8 cellular contexts compared by ENCODE assay signal in genomic region chr2:33476793-33477190, GRCh38. TPM values are rescaled to one million over a fixed set of nuclear protein-coding genes. Genes with fewer than 3 reads are reported as not detected.
DNase-seq lines count a peak whose midpoint lies in the region; ATAC-seq and TF ChIP-seq lines count a peak whose summit lies in the region.

No MANE protein-coding gene starts in this region.

- no peak for TF ChIP-seq CTCF in AG09309 (IDR thresholded peaks at IDR 0.05; ENCODE audit: control insufficient read depth, insufficient read depth, low read depth, low read length, missing control alignments)
- TF ChIP-seq CTCF in LNCaP clone FGC (IDR thresholded peaks at IDR 0.05; ENCODE audit: control insufficient read depth, extremely low read depth, insufficient read depth): no peak
- TF ChIP-seq CTCF in coronary artery (IDR thresholded peaks at IDR 0.05): no peak
- TF ChIP-seq CTCF in natural killer cell (IDR thresholded peaks at IDR 0.05): no peak

- peaks cover 22 to 31% of the 10 kb centered on the region in 2 donors for H3K4me1 Mint-ChIP-seq in natural killer cell

- H3K27ac Mint-ChIP-seq in natural killer cell: peak overlapping the region; percentile 95

- H3K4me3 ChIP-seq in AG09309 (ENCODE audit: control insufficient read depth, low read depth, low read length): peak overlapping the region; percentile 68
- H3K4me3 ChIP-seq in LNCaP clone FGC (ENCODE audit: low read depth, low read length): peak overlapping the region; percentile 55
- H3K4me3 ChIP-seq in coronary artery: peak overlapping the region; percentile 72

- intact Hi-C loops in natural killer cell (cut with micrococcal nuclease): loop anchor here (5.0 kb wide), 2 partner anchors 106 to 121 kb away; partner anchors contain the start of gene FAM98A

- H3K36me3 Mint-ChIP-seq in natural killer cell: no peaks in the 10 kb centered on the region

- ATAC-seq in natural killer cell: no peak
- ATAC-seq in HG03469 (IDR thresholded peaks at IDR 0.05; ENCODE audit: unreplicated experiment): no peak

- no peaks in the 10 kb centered on the region for H3K9me3 Mint-ChIP-seq in natural killer cell

- peak overlapping the region; percentile 95 for H3K4me3 Mint-ChIP-seq in natural killer cell

- DNase-seq in AG09309 (ENCODE audit: low read depth) (no peak), LNCaP clone FGC (ENCODE audit: low read depth) (no peak), coronary artery (ENCODE audit: low spot score) (no peak), natural killer cell (no peak), NCI-H82 treated with DMSO at 0.1 percent for 48 hours (lab: John Stamatoyannopoulos, UW; ENCODE audit: unreplicated experiment) (no peak), kidney tubule cell (ENCODE audit: low spot score) (no peak)
- no peak for DNase-seq in stimulated activated CD4-positive, alpha-beta T cell treated with anti-CD3 and anti-CD28 coated beads, Interleukin-2, amount 100 ng/mL, for 24 hours

- H3K27me3 Mint-ChIP-seq in natural killer cell (ENCODE audit: low read depth in 2 of 2): peaks cover 8 to 31% of the 10 kb centered on the region in 2 donors

- H3K27ac ChIP-seq in coronary artery: peak overlapping the region; percentile 65 to 84

RNA-seq across cellular contexts. Expression of gene RASGRP3, which starts 0.3 kb away (rescaled TPM):
- 10 to 100 TPM in 1 of 3 donors, 1 to 10 TPM in 2; 1.8 to 21.1 (median 2.7) TPM for total RNA-seq in natural killer cell
